Comparison of ENCODE assay signal across 16 cellular contexts in the genomic region with DNA sequence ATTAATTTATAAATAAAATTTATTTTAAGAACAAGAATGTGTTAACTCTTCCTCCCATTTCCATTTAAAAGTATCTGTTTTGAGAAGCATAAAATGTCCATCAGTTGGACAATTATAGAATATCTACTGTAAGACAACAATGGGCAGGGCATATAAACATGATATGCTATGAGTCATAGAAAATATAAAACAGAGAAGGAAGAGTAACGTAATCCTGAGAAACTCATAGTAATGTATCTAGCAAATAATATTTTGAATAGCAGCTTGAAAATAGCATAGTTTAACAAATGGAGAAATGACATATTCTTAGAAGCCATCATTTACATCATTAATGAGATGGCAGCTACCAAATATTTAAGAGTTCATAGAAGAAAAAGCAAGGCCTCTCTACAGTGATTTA.
DNase-seq lines count a peak whose midpoint lies in the region; ATAC-seq and TF ChIP-seq lines count a peak whose summit lies in the region.
"Had no signal": no experiment of that assay in that cellular context is flagged by ENCODE, and none has a peak within 500 bp of the region (broad histone marks: within the 10 kb centered on the region; RNA-seq: fewer than 3 reads in every experiment).

No MANE protein-coding gene starts in this region.

- H3K27ac ChIP-seq in IMR-90 (ENCODE audit: insufficient read depth, low read length), result no peak overlapping the region
- H3K27ac ChIP-seq: C4-2B had no signal

- no peak for TF ChIP-seq RAD21 in IMR-90 (IDR thresholded peaks at IDR 0.05; ENCODE audit: low read length)

- H3K9me3 ChIP-seq in IMR-90 (ENCODE audit: control insufficient read depth, insufficient read depth, low read length) (no peaks in the 10 kb centered on the region), adipocyte (ENCODE audit: control insufficient read depth, low read length) (no peaks in the 10 kb centered on the region)
- H3K9me3 ChIP-seq: Caco-2 had no signal

- H3K14ac ChIP-seq in IMR-90 (replicated peaks; ENCODE audit: low read depth, low read length), result no peak overlapping the region

- no peak overlapping the region for H3K4me3 Mint-ChIP-seq in osteocyte (ENCODE audit: unreplicated experiment)
- H3K4me3 Mint-ChIP-seq: CD4-positive, alpha-beta T cell had no signal

- POLR2A ChIA-PET in IMR-90 (lab: Charles Lee; ENCODE audit: unreplicated experiment), result no interaction called here

- no peaks in the 10 kb centered on the region for H3K36me3 Mint-ChIP-seq in osteocyte (ENCODE audit: unreplicated experiment)

- H3K27me3 Mint-ChIP-seq in osteocyte (ENCODE audit: unreplicated experiment), result no peaks in the 10 kb centered on the region
- H3K27me3 Mint-ChIP-seq: CD4-positive, alpha-beta T cell had no signal

- no peak overlapping the region for H4K5ac ChIP-seq in IMR-90 (ENCODE audit: low read depth, low read length)

- no peak overlapping the region for H2BK15ac ChIP-seq in IMR-90 (ENCODE audit: low read depth, low read length)

- BruUV-seq in IMR-90 (replicated peaks; lab: Mats Ljungman, UMichigan), result no TSS peak

- H3K23ac ChIP-seq in IMR-90 (ENCODE audit: low read depth, low read length), result no peak overlapping the region

- no peak overlapping the region for H2BK5ac ChIP-seq in IMR-90 (ENCODE audit: low read depth, low read length, poor library complexity, severe bottlenecking)

- H4K91ac ChIP-seq in IMR-90 (ENCODE audit: insufficient read depth, low read depth, low read length), result no peak overlapping the region

- H2AK5ac ChIP-seq in IMR-90 (ENCODE audit: low read depth, low read length), result no peak overlapping the region

- no peak overlapping the region for H3K18ac ChIP-seq in IMR-90 (ENCODE audit: low read depth, low read length)

- TF ChIP-seq POLR2A in IMR-90 (IDR thresholded peaks at IDR 0.05; ENCODE audit: low read depth, low read length), result no peak

- H3K4me3 ChIP-seq in IMR-90 (ENCODE audit: insufficient read depth, low read depth, low read length) (no peak overlapping the region), adipocyte (ENCODE audit: low read length) (no peak overlapping the region), epithelial cell of esophagus (ENCODE audit: low read length) (no peak overlapping the region)

- dilution Hi-C loops in IMR-90 (cut with HindIII; ENCODE audit: low sequenced_read_pairs, unreplicated experiment), result no loop called here

- H3K36me3 ChIP-seq in IMR-90 (ENCODE audit: control insufficient read depth, insufficient read depth, low read length) (no peaks in the 10 kb centered on the region), adipocyte (ENCODE audit: control insufficient read depth, insufficient read depth, low read length, severe bottlenecking) (no peaks in the 10 kb centered on the region)

- H3K9me3 Mint-ChIP-seq in osteocyte (ENCODE audit: unreplicated experiment), result no peaks in the 10 kb centered on the region

- no peaks in the 10 kb centered on the region for H3K9me1 ChIP-seq in IMR-90 (ENCODE audit: insufficient read depth, low read length)

- intact Hi-C loops in IMR-90 (cut with micrococcal nuclease), result no loop called here

- no CpG with 5 or more reads among the region's 1 CpG for WGBS in IMR-90 (ENCODE audit: extremely low coverage in 2 of 2, insufficient read length in 1 of 2), 2 experiments

- peak; percentile 1 for DNase-seq in IMR-90
- DNase-seq in adipocyte (ENCODE audit: low read depth), result peak; percentile 46
- DNase-seq in epithelial cell of esophagus (ENCODE audit: low read depth), result peak; percentile 25
- no peak for DNase-seq in osteocyte (ENCODE audit: extremely low spot score, unreplicated experiment)
- no peak for DNase-seq in SIG-M5 (lab: John Stamatoyannopoulos, UW)
- DNase-seq in omental fat pad (ENCODE audit: low spot score), result no peak
- DNase-seq in RKO (ENCODE audit: low spot score), result no peak
- DNase-seq: ACHN; AML-193; Caco-2; CD4-positive, alpha-beta T cell; GDM1; GOT3; H7 had no signal

- peaks cover 7% of the 10 kb centered on the region for H3K4me1 Mint-ChIP-seq in osteocyte (ENCODE audit: unreplicated experiment)

- H4K8ac ChIP-seq in IMR-90 (ENCODE audit: low read depth in 2 of 2, low read length in 2 of 2), result no peak overlapping the region

- no peaks in the 10 kb centered on the region for H4K20me1 ChIP-seq in IMR-90 (ENCODE audit: insufficient read depth, low read length)

- no peak overlapping the region for H3K4ac ChIP-seq in IMR-90 (ENCODE audit: low read depth, low read length)

- no peak overlapping the region for H3K27ac Mint-ChIP-seq in osteocyte (ENCODE audit: unreplicated experiment)
- H3K27ac Mint-ChIP-seq: CD4-positive, alpha-beta T cell had no signal

- H3K56ac ChIP-seq in IMR-90 (ENCODE audit: extremely low read depth, insufficient read depth, low read length), result no peak overlapping the region

- no peak for ATAC-seq in IMR-90 (ENCODE audit: low read depth)
- no peak for ATAC-seq in omental fat pad (ENCODE audit: low FRiP score)
- ATAC-seq: HepG2 had no signal

- H3K9ac ChIP-seq in IMR-90 (ENCODE audit: low read depth, low read length) (no peak overlapping the region), adipocyte (ENCODE audit: low read length) (no peak overlapping the region)

- in situ Hi-C loops in IMR-90 (cut with MboI; ENCODE audit: low sequenced_read_pairs), result no loop called here

- H2AK9ac ChIP-seq in IMR-90 (replicated peaks; ENCODE audit: low read depth, low read length, poor library complexity), result no peak overlapping the region

- H2BK120ac ChIP-seq in IMR-90 (ENCODE audit: low read depth, low read length), result no peak overlapping the region

- CTCF ChIA-PET in IMR-90 (lab: Yijun Ruan, JAX), result no interaction called here

- H2AFZ ChIP-seq in IMR-90 (replicated peaks; ENCODE audit: low read length, poor library complexity), result no peak overlapping the region

- no peak overlapping the region for H3K4me2 ChIP-seq in IMR-90 (ENCODE audit: low read depth, low read length)

- H3K4me1 ChIP-seq in IMR-90 (ENCODE audit: control insufficient read depth, insufficient read depth, low read length) (no peaks in the 10 kb centered on the region), adipocyte (ENCODE audit: control insufficient read depth, insufficient read depth, low read length) (peaks cover under 1% of the 10 kb centered on the region)
- H3K4me1 ChIP-seq: Caco-2 had no signal

- H2BK20ac ChIP-seq in IMR-90 (ENCODE audit: low read depth, low read length), result no peak overlapping the region

- no peaks in the 10 kb centered on the region for H3K79me1 ChIP-seq in IMR-90 (ENCODE audit: low read depth in 1 of 2, low read length in 2 of 2)

- H3K27me3 ChIP-seq in IMR-90 (ENCODE audit: control insufficient read depth, insufficient read depth, low read length) (no peaks in the 10 kb centered on the region), adipocyte (replicated peaks; ENCODE audit: control insufficient read depth, insufficient read depth, low read length) (no peaks in the 10 kb centered on the region)

- TF ChIP-seq CTCF in IMR-90 (conservative IDR thresholded peaks at IDR 0.05; ENCODE audit: low read depth, low read length) (no peak), epithelial cell of esophagus (IDR thresholded peaks at IDR 0.05; ENCODE audit: insufficient read depth, low read depth, low read length, missing control alignments) (no peak), osteocyte (IDR thresholded peaks at IDR 0.05) (no peak), omental fat pad (IDR thresholded peaks at IDR 0.05) (no peak)

TF ChIP-seq in IMR-90, 13 proteins besides CTCF, POLR2A, EP300 and RAD21:
- no peak for TF ChIP-seq CHD1 (IDR thresholded peaks at IDR 0.05; ENCODE audit: low read depth, low read length)
- no peak for TF ChIP-seq FOS (IDR thresholded peaks at IDR 0.05; ENCODE audit: low read depth, low read length)
- TF ChIP-seq RCOR1 (IDR thresholded peaks at IDR 0.05; ENCODE audit: insufficient replicate concordance, low read length), result no peak
- TF ChIP-seq NFE2L2 (IDR thresholded peaks at IDR 0.05; ENCODE audit: low read depth, low read length), result no peak
- TF ChIP-seq MAFK (IDR thresholded peaks at IDR 0.05; ENCODE audit: low read depth, low read length), result no peak
- no peak for TF ChIP-seq BHLHE40 (IDR thresholded peaks at IDR 0.05; ENCODE audit: low read depth, low read length)
- no peak for TF ChIP-seq MAZ (IDR thresholded peaks at IDR 0.05; ENCODE audit: borderline replicate concordance, low read depth, low read length)
- TF ChIP-seq RFX5 (IDR thresholded peaks at IDR 0.05; ENCODE audit: low read depth, low read length), result no peak

Comparison
In these comparisons a context has a peak if more than half of its experiments do, and no peak if none do; other contexts are left out.
1. DNase-seq: peak in IMR-90 (single experiment), adipocyte (single experiment) and epithelial cell of esophagus (single experiment); none in osteocyte (single experiment), SIG-M5 (single experiment), omental fat pad (single experiment) and RKO (single experiment).